ENCODE assay signal across 17 cellular contexts in the genomic region with DNA sequence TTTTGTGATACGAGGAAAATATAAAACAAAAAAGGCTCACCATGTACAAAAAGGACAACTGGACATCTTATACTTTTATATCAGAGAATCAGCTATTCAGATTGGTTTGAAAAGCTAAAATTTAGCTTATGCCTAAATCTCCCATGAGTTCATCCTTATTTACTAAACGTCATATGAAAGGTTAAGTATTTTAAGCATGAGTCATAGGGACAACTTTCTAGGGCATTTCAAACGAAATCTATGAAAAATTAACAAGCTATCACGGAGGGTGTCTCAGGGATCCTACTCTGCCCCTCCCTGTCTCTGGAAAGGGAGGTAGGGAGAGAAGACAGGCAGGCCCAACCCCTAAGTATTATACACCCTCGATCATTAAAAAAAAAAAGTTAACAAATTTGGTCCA.
"Had no signal": no experiment of that assay in that cellular context is flagged by ENCODE, and none has a peak within 500 bp of the region (broad histone marks: within the 10 kb centered on the region; RNA-seq: fewer than 3 reads in every experiment).

No MANE protein-coding gene starts in this region.

- H3K4me3 Mint-ChIP-seq: dendritic cell treated with granulocyte-macrophage colony-stimulating factor and Interleukin-4, amounts not matched to agents 40 ng/mL and 50 ng/mL, for 4 days; naive thymus-derived CD4-positive, alpha-beta T cell had no signal

- H3K36me3 ChIP-seq: ovary, transverse colon, vagina had no signal

- H3K4me1 Mint-ChIP-seq: naive thymus-derived CD4-positive, alpha-beta T cell had no signal

- H3K9me3 ChIP-seq: ovary, transverse colon, vagina had no signal

- H3K27ac ChIP-seq: hepatocyte, ovary, vagina had no signal

- ATAC-seq: naive thymus-derived CD4-positive, alpha-beta T cell had no signal

- H3K9me3 Mint-ChIP-seq: dendritic cell treated with granulocyte-macrophage colony-stimulating factor and Interleukin-4, amounts not matched to agents 40 ng/mL and 50 ng/mL, for 4 days had no signal

- DNase-seq: activated CD4-positive, CD25-positive, alpha-beta regulatory T cell treated with anti-CD3 and anti-CD28 coated beads, Interleukin-2, amount 50 U/mL, for 72 hours; activated naive CD4-positive, alpha-beta T cell; aorta; effector memory CD4-positive, alpha-beta T cell; naive thymus-derived CD4-positive, alpha-beta T cell; ovary; small intestine; stimulated activated CD4-positive, alpha-beta T cell treated with anti-CD3 and anti-CD28 coated beads, Interleukin-4, amount 100 ng/mL, for 24 hours; stimulated activated naive CD4-positive, alpha-beta T cell; substantia nigra; T-helper 1 cell; T1000; transverse colon had no signal

- H3K4me1 ChIP-seq: vagina had no signal

- H3K4me3 ChIP-seq: hepatocyte, lung, ovary, transverse colon, vagina had no signal

- H3K36me3 Mint-ChIP-seq: naive thymus-derived CD4-positive, alpha-beta T cell had no signal

- H3K27me3 ChIP-seq: hepatocyte, ovary, transverse colon, vagina had no signal

- H3K27ac Mint-ChIP-seq: dendritic cell treated with granulocyte-macrophage colony-stimulating factor and Interleukin-4, amounts not matched to agents 40 ng/mL and 50 ng/mL, for 4 days had no signal
